In genomic region chr2:139031722-139032121, GRCh38 we compare ENCODE assay signal across 8 cellular contexts.
DNase-seq lines count a peak whose midpoint lies in the region; ATAC-seq, FAIRE-seq and TF ChIP-seq lines count a peak whose summit lies in the region.
"Had no signal": no experiment of that assay in that cellular context is flagged by ENCODE, and none has a peak within 500 bp of the region (broad histone marks: within the 10 kb centered on the region; RNA-seq: fewer than 3 reads in every experiment).

No MANE protein-coding gene starts in this region.

- H3K79me1 ChIP-seq in mesendoderm (ENCODE audit: low read length), result no peaks in the 10 kb centered on the region

- no peak for TF ChIP-seq CTCF in GM13976 (IDR thresholded peaks at IDR 0.05; ENCODE audit: borderline replicate concordance, control extremely low read depth, extremely low read depth, insufficient read depth, missing control alignments)

- no peak overlapping the region for H4K5ac ChIP-seq in mesendoderm (ENCODE audit: low read length)

- H2AK5ac ChIP-seq in mesendoderm (ENCODE audit: low read length), result no peak overlapping the region

- H3K4ac ChIP-seq in mesendoderm (ENCODE audit: low read depth, low read length), result no peak overlapping the region

- H3K9ac ChIP-seq in mesendoderm (ENCODE audit: low read length), result no peak overlapping the region

- no peak overlapping the region for H3K4me3 ChIP-seq in mesendoderm (ENCODE audit: low read length)
- H3K4me3 ChIP-seq: gastrocnemius medialis had no signal

- DNase-seq in RCC 7860 (ENCODE audit: low spot score), result peak; percentile 31
- peak; percentile 63 for DNase-seq in mesendoderm
- no peak for DNase-seq in GM13976 (ENCODE audit: low spot score)
- no peak for DNase-seq in stimulated activated naive CD4-positive, alpha-beta T cell treated with Interleukin-2 at 50 U/mL for 16 hours (lab: John Stamatoyannopoulos, UW)
- DNase-seq: gastrocnemius medialis had no signal

- H3K18ac ChIP-seq in mesendoderm (ENCODE audit: low read length), result no peak overlapping the region

- no peak overlapping the region for H3K23ac ChIP-seq in mesendoderm (ENCODE audit: low read length)

- no peaks in the 10 kb centered on the region for H3K27me3 ChIP-seq in mesendoderm (ENCODE audit: insufficient read depth, low read length, poor library complexity)
- H3K27me3 ChIP-seq: gastrocnemius medialis had no signal

- no peak overlapping the region for H2BK120ac ChIP-seq in mesendoderm (ENCODE audit: low read depth, low read length)

- no peaks in the 10 kb centered on the region for H3K36me3 ChIP-seq in mesendoderm (ENCODE audit: control insufficient read depth, insufficient read depth, low read length)
- H3K36me3 ChIP-seq: gastrocnemius medialis had no signal

- no peak overlapping the region for H3K56ac ChIP-seq in mesendoderm (ENCODE audit: low read length)

- H3K79me2 ChIP-seq in mesendoderm (ENCODE audit: control insufficient read depth, insufficient read depth, low read length), result no peaks in the 10 kb centered on the region

- ATAC-seq in GM18870 (IDR thresholded peaks at IDR 0.05; ENCODE audit: unreplicated experiment) (peak; percentile 86), HG03103 (IDR thresholded peaks at IDR 0.05; ENCODE audit: low read depth, unreplicated experiment) (peak; percentile 55), HG03097 (IDR thresholded peaks at IDR 0.05; ENCODE audit: low FRiP score, unreplicated experiment) (no peak)
- ATAC-seq: gastrocnemius medialis had no signal

- H2BK15ac ChIP-seq in mesendoderm (replicated peaks; ENCODE audit: low read depth), result no peak overlapping the region

- no peak for FAIRE-seq in RCC 7860 (lab: Jason Lieb, UNC)

- no peaks in the 10 kb centered on the region for H3K4me1 ChIP-seq in mesendoderm (ENCODE audit: control insufficient read depth, low read depth, low read length)
- H3K4me1 ChIP-seq: gastrocnemius medialis had no signal

- H2BK5ac ChIP-seq in mesendoderm (ENCODE audit: low read length), result no peak overlapping the region

- in situ Hi-C loops in GM13976 (cut with MboI; ENCODE audit: low sequenced_read_pairs, unreplicated experiment), result no loop called here

- H4K8ac ChIP-seq in mesendoderm (ENCODE audit: low read depth, low read length), result no peak overlapping the region

- no peak overlapping the region for H3K27ac ChIP-seq in mesendoderm (ENCODE audit: low read depth, low read length)
- H3K27ac ChIP-seq: gastrocnemius medialis had no signal

- no peak overlapping the region for H3K4me2 ChIP-seq in mesendoderm (ENCODE audit: low read length)

Comparison
In these comparisons a context has a peak if more than half of its experiments do, and no peak if none do; other contexts are left out.
1. DNase-seq: peak in RCC 7860 (single experiment) and mesendoderm (single experiment); none in GM13976 (single experiment) and stimulated activated naive CD4-positive, alpha-beta T cell treated with Interleukin-2 at 50 U/mL for 16 hours (single experiment).